8 cellular contexts compared by ENCODE assay signal in the genomic region with DNA sequence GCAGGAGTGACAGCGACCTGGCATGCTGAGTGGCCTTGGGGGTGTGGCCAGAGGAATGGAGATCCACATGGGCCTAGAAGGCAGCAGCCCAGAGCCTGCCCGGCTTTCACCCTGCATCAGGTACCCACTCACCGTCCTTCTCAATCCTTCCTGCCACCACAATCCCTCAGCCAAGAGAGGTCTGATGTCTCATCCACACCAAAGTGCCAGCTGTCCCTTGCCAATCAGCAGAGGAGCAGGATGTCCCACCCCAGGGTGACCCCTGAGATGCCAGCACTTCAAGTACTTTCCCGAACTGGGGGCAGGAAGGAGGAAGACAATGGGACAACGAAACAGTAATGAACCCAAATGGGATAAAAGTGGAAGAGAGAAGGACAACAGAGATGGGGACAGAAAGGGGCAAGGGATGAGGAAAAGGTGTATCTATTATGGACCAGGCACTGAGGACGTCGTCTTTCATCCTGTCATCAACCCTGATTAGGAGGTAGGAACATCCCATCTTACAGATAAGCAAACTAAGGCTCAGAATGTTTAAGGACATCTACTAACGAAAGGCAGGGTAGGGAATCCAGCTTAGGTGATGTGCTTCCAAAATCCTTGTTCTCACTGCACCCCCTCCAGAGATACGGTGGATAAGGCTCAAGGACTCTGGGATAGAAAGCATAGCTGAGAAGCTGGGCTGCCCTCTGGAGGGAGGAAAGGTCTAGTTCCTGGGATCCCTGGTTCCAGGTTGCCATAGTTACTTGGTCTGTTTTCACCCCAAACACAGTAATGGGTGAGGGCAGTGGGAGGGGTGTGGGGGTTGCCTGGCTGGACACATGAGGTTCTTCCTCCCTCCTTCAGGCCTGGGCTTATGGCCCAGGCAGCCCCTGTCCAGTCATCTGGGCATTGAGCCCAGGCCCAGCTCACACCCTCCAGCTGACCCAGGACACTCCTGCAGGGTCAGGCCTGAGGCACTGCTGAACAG. TPM values are rescaled to one million over a fixed set of nuclear protein-coding genes. Genes with fewer than 3 reads are reported as not detected.
A peak's percentile ranks its signal among the peaks of the same experiment; 100 is the strongest.
DNase-seq lines count a peak whose midpoint lies in the region; ATAC-seq and TF ChIP-seq lines count a peak whose summit lies in the region.

No MANE protein-coding gene starts in this region.

- peak; percentile 63 for TF ChIP-seq CTCF in brain microvascular endothelial cell (IDR thresholded peaks at IDR 0.05; ENCODE audit: low read depth, low read length, missing control alignments)

- peak overlapping the region; percentile 33 for H3K4me2 ChIP-seq in skeletal muscle satellite cell (ENCODE audit: low read length)

- ATAC-seq in GM21723 (IDR thresholded peaks at IDR 0.05; ENCODE audit: unreplicated experiment) (no peak), HG03196 (IDR thresholded peaks at IDR 0.05; ENCODE audit: unreplicated experiment) (no peak)

- peak overlapping the region; percentile 59 for H3K9ac ChIP-seq in skeletal muscle satellite cell (ENCODE audit: low read depth, low read length)

- no peaks in the 10 kb centered on the region for H3K9me3 ChIP-seq in skeletal muscle satellite cell (replicated peaks; ENCODE audit: low read length)

- in situ Hi-C loops in brain microvascular endothelial cell (cut with HindIII; ENCODE audit: low pct_ligation_motif_present, low sequenced_read_pairs): no loop called here

- peaks cover 32% of the 10 kb centered on the region for H3K4me1 ChIP-seq in skeletal muscle satellite cell (ENCODE audit: control insufficient read depth, insufficient read depth, low read length)

- peaks cover 24% of the 10 kb centered on the region for H3K36me3 ChIP-seq in brain microvascular endothelial cell (replicated peaks)
- H3K36me3 ChIP-seq in skeletal muscle satellite cell (ENCODE audit: insufficient read depth, low read length): peaks cover 29% of the 10 kb centered on the region

- H3K27me3 ChIP-seq in brain microvascular endothelial cell (replicated peaks) (peaks cover 5% of the 10 kb centered on the region), skeletal muscle satellite cell (ENCODE audit: control insufficient read depth, insufficient read depth, low read length) (peaks cover 19% of the 10 kb centered on the region)

- H3K4me3 ChIP-seq in brain microvascular endothelial cell (ENCODE audit: low read depth, low read length): no peak overlapping the region
- no peak overlapping the region for H3K4me3 ChIP-seq in skeletal muscle satellite cell (ENCODE audit: low read length)

- DNase-seq in HT-29 (ENCODE audit: low spot score) (peak; percentile 56), brain microvascular endothelial cell (peak; percentile 91), iPS-NIHi7 (ENCODE audit: extremely low spot score) (peak; percentile 67), RPMI8226 (no peak)
- no peak for DNase-seq in activated CD8-positive, alpha-beta memory T cell treated with anti-CD3 and anti-CD28 coated beads, Interleukin-2, amount 50 U/mL, for 48 hours

- peak overlapping the region; percentile 69 for H3K27ac ChIP-seq in brain microvascular endothelial cell

RNA-seq across cellular contexts. Expression of gene TNXB, which starts 4.5 kb away (rescaled TPM):
- total RNA-seq in HT-29 (2014; rRNA removed; shearing (Covaris generic)): 0.03 TPM in 1 of 2 replicates, not detected in the other
- 48.9 and 64.2 TPM in 2 replicates for total RNA-seq in skeletal muscle satellite cell (2012; rRNA removed)

RNA-seq across cellular contexts. Expression of gene ATF6B, which starts 14.4 kb away (rescaled TPM):
- total RNA-seq in HT-29 (2014; rRNA removed; shearing (Covaris generic)): 55.7 and 60.0 TPM in 2 replicates
- 12.2 and 14.7 TPM in 2 replicates for total RNA-seq in skeletal muscle satellite cell (2012; rRNA removed)

RNA-seq across cellular contexts. Expression of gene FKBPL, which starts 16.4 kb away (rescaled TPM):
- total RNA-seq in HT-29 (2014; rRNA removed; shearing (Covaris generic)): 5.2 and 7.4 TPM in 2 replicates
- 5.8 and 6.3 TPM in 2 replicates for total RNA-seq in skeletal muscle satellite cell (2012; rRNA removed)

RNA-seq across cellular contexts. Expression of gene PRRT1, which starts 38.1 kb away (rescaled TPM):
- not detected in 2 replicates for total RNA-seq in HT-29 (2014; rRNA removed; shearing (Covaris generic))
- under 0.01 TPM in 2 replicates for total RNA-seq in skeletal muscle satellite cell (2012; rRNA removed)

RNA-seq across cellular contexts. Expression of gene PPT2, which starts 40.3 kb away (rescaled TPM):
- total RNA-seq in HT-29 (2014; rRNA removed; shearing (Covaris generic)): 19.7 and 56.2 TPM in 2 replicates
- total RNA-seq in skeletal muscle satellite cell (2012; rRNA removed): 10.5 and 15.0 TPM in 2 replicates

Comparison
In these comparisons a context has a peak if more than half of its experiments do, and no peak if none do; other contexts are left out.
1. DNase-seq: peak in HT-29 (single experiment), brain microvascular endothelial cell (single experiment) and iPS-NIHi7 (single experiment); none in activated CD8-positive, alpha-beta memory T cell treated with anti-CD3 and anti-CD28 coated beads, Interleukin-2, amount 50 U/mL, for 48 hours (single experiment) and RPMI8226 (single experiment).